In the genomic region with DNA sequence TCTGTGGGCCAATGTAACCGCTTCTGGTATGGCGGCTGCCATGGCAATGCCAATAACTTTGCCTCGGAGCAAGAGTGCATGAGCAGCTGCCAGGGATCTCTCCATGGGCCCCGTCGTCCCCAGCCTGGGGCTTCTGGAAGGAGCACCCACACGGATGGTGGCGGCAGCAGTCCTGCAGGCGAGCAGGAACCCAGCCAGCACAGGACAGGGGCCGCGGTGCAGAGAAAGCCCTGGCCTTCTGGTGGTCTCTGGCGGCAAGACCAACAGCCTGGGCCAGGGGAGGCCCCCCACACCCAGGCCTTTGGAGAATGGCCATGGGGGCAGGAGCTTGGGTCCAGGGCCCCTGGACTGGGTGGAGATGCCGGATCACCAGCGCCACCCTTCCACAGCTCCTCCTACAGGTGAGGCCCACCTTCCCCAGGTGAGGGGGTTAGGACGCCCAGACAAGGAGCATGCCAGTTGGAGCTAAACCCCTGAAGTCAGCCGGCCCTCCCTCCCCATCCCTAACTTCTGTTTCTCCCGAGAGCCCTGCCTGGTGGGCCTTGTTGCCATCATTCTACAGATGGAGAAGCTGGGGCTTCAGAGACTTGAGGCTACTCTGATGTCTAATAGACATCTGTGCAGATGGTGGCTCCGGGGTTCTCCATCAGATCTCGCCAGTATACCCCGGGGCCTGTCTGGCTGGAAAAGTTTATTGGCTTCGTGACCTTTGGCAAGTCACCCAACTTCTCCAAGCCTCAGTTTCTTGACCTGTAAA, we compare ENCODE assay signal across 15 cellular contexts.
"Had no signal": no experiment of that assay in that cellular context is flagged by ENCODE, and none has a peak within 500 bp of the region (broad histone marks: within the 10 kb centered on the region; RNA-seq: fewer than 3 reads in every experiment).

No MANE protein-coding gene starts in this region.

- H3K9me3 ChIP-seq: neutrophil, right atrium auricular region had no signal

- DNase-seq: cortex of kidney; effector CD8-positive, alpha-beta T cell; foreskin melanocyte; hippocampal formation; left colon; mesendoderm; naive thymus-derived CD4-positive, alpha-beta T cell; nephron progenitor cell; small intestine; stimulated activated CD4-positive, alpha-beta T cell treated with anti-CD3 and anti-CD28 coated beads, Interleukin-12 subunit alpha, Interleukin-12 subunit beta, amount 100 ng/mL, for 4 hours; stimulated activated naive CD4-positive, alpha-beta T cell; trophoblast cell had no signal

- H3K4me1 Mint-ChIP-seq: naive thymus-derived CD4-positive, alpha-beta T cell had no signal

- ATAC-seq: left colon; naive thymus-derived CD4-positive, alpha-beta T cell had no signal

- H3K4me1 ChIP-seq: right atrium auricular region had no signal

- H3K4me3 ChIP-seq: dorsolateral prefrontal cortex, right atrium auricular region had no signal

- H3K4me3 Mint-ChIP-seq: naive thymus-derived CD4-positive, alpha-beta T cell; nephron progenitor cell had no signal

- H3K36me3 ChIP-seq: neutrophil, right atrium auricular region had no signal

- H3K36me3 Mint-ChIP-seq: naive thymus-derived CD4-positive, alpha-beta T cell had no signal

- H3K27me3 ChIP-seq: neutrophil, right atrium auricular region had no signal

- H3K27ac ChIP-seq: dorsolateral prefrontal cortex, neutrophil, right atrium auricular region had no signal

- H3K27ac Mint-ChIP-seq: naive thymus-derived CD4-positive, alpha-beta T cell; nephron progenitor cell had no signal

- H3K9me3 Mint-ChIP-seq: naive thymus-derived CD4-positive, alpha-beta T cell; nephron progenitor cell had no signal
